8 cellular contexts compared by ENCODE assay signal in the genomic region with DNA sequence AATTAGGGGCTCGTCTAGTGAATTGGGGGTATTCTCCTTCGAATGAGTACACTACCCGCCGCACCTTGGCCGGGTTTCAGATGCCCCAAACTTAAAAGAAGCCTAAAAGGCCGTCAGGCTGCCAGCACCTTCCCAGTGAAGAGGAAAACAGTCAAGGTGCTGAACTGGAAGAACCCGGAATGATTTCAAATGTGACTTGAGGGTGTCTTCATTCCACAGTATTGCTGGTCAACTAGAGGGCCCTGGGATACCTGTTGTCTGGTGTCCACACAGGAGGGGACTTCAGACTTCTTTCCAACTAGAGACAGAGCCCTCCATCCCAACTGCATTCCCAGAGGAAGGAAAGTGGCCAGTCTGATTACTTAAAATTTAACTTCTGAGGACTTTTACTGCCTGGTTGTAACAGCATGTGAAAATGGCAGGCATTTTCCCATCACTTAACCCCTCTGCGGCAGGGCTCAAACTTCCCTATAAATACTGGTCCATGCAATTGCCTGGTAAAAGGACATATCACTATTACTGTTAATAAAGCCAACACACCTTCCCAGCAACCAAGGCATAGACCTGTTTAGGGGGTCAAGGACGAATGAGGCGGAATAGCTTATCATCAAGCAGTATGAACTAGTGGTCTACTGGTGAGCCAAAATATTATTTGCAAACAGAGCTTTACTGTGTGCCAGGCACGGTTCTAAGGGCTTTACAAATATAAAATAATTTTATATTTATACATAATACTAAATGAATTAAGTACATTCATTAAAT. TPM values are rescaled to one million over a fixed set of nuclear protein-coding genes. Genes with fewer than 3 reads are reported as not detected.
DNase-seq lines count a peak whose midpoint lies in the region; ATAC-seq and TF ChIP-seq lines count a peak whose summit lies in the region.

No MANE protein-coding gene starts in this region.

- no peak for ATAC-seq in activated T-helper 17 cell treated with anti-CD3 and anti-CD28 coated beads, Interleukin-2, amount 50 U/mL, for 72 hours (replicated peaks)
- no peak for ATAC-seq in HG03378 (IDR thresholded peaks at IDR 0.05; ENCODE audit: unreplicated experiment)

- no peak for TF ChIP-seq POLR2A in erythroblast (IDR thresholded peaks at IDR 0.05; ENCODE audit: low read length)

- peak overlapping the region; percentile 75 for H3K27ac ChIP-seq in substantia nigra (ENCODE audit: low read depth, low read length, poor library complexity, severe bottlenecking)

- peak overlapping the region; percentile 92 for H3K27ac Mint-ChIP-seq in activated T-helper 17 cell treated with anti-CD3 and anti-CD28 coated beads, Interleukin-2, amount 50 U/mL, for 72 hours

- in situ Hi-C loops in G401 (cut with HindIII; ENCODE audit: low sequenced_read_pairs), result no loop called here

- no peaks in the 10 kb centered on the region for H3K9me3 Mint-ChIP-seq in activated T-helper 17 cell treated with anti-CD3 and anti-CD28 coated beads, Interleukin-2, amount 50 U/mL, for 72 hours

- no peaks in the 10 kb centered on the region for H3K27me3 Mint-ChIP-seq in activated T-helper 17 cell treated with anti-CD3 and anti-CD28 coated beads, Interleukin-2, amount 50 U/mL, for 72 hours

- DNase-seq in NCI-H146 (lab: John Stamatoyannopoulos, UW) (peak; percentile 59), NCI-H146 treated with DMSO at 0.1 percent for 48 hours (lab: John Stamatoyannopoulos, UW; ENCODE audit: unreplicated experiment) (no peak), iPS-NIHi7 (ENCODE audit: extremely low spot score) (peak; percentile 20), substantia nigra (lab: John Stamatoyannopoulos, UW) (peak in 1 of 49 donors; percentile 28), erythroblast (lab: John Stamatoyannopoulos, UW) (no peak), G401 (ENCODE audit: low spot score) (no peak)

- H3K4me1 Mint-ChIP-seq in activated T-helper 17 cell treated with anti-CD3 and anti-CD28 coated beads, Interleukin-2, amount 50 U/mL, for 72 hours, result peaks cover 25% of the 10 kb centered on the region

- H3K4me3 Mint-ChIP-seq in activated T-helper 17 cell treated with anti-CD3 and anti-CD28 coated beads, Interleukin-2, amount 50 U/mL, for 72 hours, result peak overlapping the region; percentile 96

- peaks cover 24% of the 10 kb centered on the region for H3K36me3 Mint-ChIP-seq in activated T-helper 17 cell treated with anti-CD3 and anti-CD28 coated beads, Interleukin-2, amount 50 U/mL, for 72 hours (ENCODE audit: low read depth)

RNA-seq across cellular contexts. Expression of gene SAMHD1, which starts 0.7 kb away (rescaled TPM):
- total RNA-seq in activated T-helper 17 cell treated with anti-CD3 and anti-CD28 coated beads, Interleukin-2, amount 50 U/mL, for 72 hours, result 100 to 1,000 TPM in 1 of 2 donors, 10 to 100 TPM in 1; 64.6 to 140 TPM
- total RNA-seq in G401 (2014; rRNA removed; shearing (Covaris generic)), result 30.0 and 31.2 TPM in 2 replicates

Comparison
In these comparisons a context has a peak if more than half of its experiments do, and no peak if none do; other contexts are left out.
1. DNase-seq: peak in NCI-H146 (single experiment) and iPS-NIHi7 (single experiment); none in NCI-H146 treated with DMSO at 0.1 percent for 48 hours (single experiment), erythroblast (0 of 2) and G401 (single experiment).